Comparison of ENCODE assay signal across 24 cellular contexts in the genomic region with DNA sequence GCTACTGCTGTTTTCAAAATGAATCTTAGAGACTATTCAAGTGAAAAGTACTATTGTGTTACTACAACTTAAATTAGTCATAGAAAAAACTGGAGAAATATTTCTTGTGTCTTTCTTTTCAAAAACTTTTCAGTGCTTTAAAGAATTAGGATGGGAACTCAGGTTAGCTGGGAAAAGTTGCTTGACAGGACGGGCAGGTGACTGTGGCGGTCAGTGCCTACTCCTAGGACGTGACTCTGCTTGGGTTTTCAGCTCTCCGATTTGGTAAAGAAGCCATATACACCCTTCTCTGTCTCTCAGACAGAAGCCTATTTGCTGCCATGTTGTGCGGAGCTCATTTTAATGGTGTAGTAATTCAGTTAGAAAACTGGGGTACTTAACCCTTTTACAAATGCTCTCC.
"Had no signal": no experiment of that assay in that cellular context is flagged by ENCODE, and none has a peak within 500 bp of the region (broad histone marks: within the 10 kb centered on the region; RNA-seq: fewer than 3 reads in every experiment).

No MANE protein-coding gene starts in this region.

- H2AFZ ChIP-seq: neural progenitor cell, parathyroid adenoma had no signal

- ATAC-seq: natural killer cell; psoas muscle; right cardiac atrium; right lobe of liver; stimulated activated effector memory CD8-positive, alpha-beta T cell treated with anti-CD3 and anti-CD28 coated beads, Interleukin-12 subunit alpha, Interleukin-12 subunit beta, amount 100 ng/mL, for 72 hours; stimulated activated naive B cell treated with anti-CD40 and anti-IgM and Interleukin-4, amounts not matched to agents 10 μg/mL and 1 μg/mL and 100 μg/mL, for 72 hours; upper lobe of right lung had no signal

- H3K79me2 ChIP-seq: parathyroid adenoma had no signal

- H3K4me2 ChIP-seq: neural progenitor cell had no signal

- FAIRE-seq: small intestine had no signal

- H3K36me3 ChIP-seq: neural progenitor cell, ovary, right lobe of liver, sigmoid colon, stomach, thoracic aorta, thyroid gland, tibial nerve, upper lobe of right lung, uterus had no signal

- DNase-seq: natural killer cell; occipital lobe; ovary; posterior cingulate gyrus; psoas muscle; right cardiac atrium; right lobe of liver; sigmoid colon; small intestine; stimulated activated CD4-positive, alpha-beta T cell treated with anti-CD3 and anti-CD28 coated beads, Interleukin-15, amount 100 ng/mL, for 24 hours; stimulated activated CD4-positive, alpha-beta T cell treated with anti-CD3 and anti-CD28 coated beads, Interleukin-2, amount 100 ng/mL, for 24 hours; stimulated activated CD4-positive, alpha-beta T cell treated with anti-CD3 and anti-CD28 coated beads, Interleukin-2, amount 100 ng/mL, for 48 hours; stimulated activated CD4-positive, alpha-beta T cell treated with anti-CD3 and anti-CD28 coated beads, Interleukin-4, amount 100 ng/mL, for 24 hours; stimulated activated naive B cell treated with anti-CD40 and anti-IgM and Interleukin-4, amounts not matched to agents 10 μg/mL and 1 μg/mL and 100 μg/mL, for 72 hours; stimulated activated naive CD4-positive, alpha-beta T cell treated with Interleukin-2 at 50 U/mL for 16 hours; stomach; thyroid gland; upper lobe of right lung; uterus had no signal

- H3K4me1 ChIP-seq: neural progenitor cell, parathyroid adenoma, psoas muscle, right lobe of liver, sigmoid colon, stomach, thyroid gland, tibial nerve, upper lobe of right lung, uterus had no signal

- H3K27me3 ChIP-seq: neural progenitor cell, ovary, right lobe of liver, sigmoid colon, stomach, thyroid gland, tibial nerve, upper lobe of right lung, uterus had no signal

- H3K9ac ChIP-seq: neural progenitor cell, parathyroid adenoma had no signal

- H3K9me3 ChIP-seq: ovary, psoas muscle, right lobe of liver, sigmoid colon, stomach, thoracic aorta, thyroid gland, tibial nerve, upper lobe of right lung, uterus had no signal

- H3K4me3 ChIP-seq: neural progenitor cell, ovary, psoas muscle, right lobe of liver, sigmoid colon, stomach, thoracic aorta, thyroid gland, tibial nerve, upper lobe of right lung, uterus had no signal

- H3K27ac ChIP-seq: neural progenitor cell, ovary, parathyroid adenoma, psoas muscle, right lobe of liver, sigmoid colon, stomach, thoracic aorta, thyroid gland, tibial nerve, upper lobe of right lung, uterus had no signal
